In the genomic region with DNA sequence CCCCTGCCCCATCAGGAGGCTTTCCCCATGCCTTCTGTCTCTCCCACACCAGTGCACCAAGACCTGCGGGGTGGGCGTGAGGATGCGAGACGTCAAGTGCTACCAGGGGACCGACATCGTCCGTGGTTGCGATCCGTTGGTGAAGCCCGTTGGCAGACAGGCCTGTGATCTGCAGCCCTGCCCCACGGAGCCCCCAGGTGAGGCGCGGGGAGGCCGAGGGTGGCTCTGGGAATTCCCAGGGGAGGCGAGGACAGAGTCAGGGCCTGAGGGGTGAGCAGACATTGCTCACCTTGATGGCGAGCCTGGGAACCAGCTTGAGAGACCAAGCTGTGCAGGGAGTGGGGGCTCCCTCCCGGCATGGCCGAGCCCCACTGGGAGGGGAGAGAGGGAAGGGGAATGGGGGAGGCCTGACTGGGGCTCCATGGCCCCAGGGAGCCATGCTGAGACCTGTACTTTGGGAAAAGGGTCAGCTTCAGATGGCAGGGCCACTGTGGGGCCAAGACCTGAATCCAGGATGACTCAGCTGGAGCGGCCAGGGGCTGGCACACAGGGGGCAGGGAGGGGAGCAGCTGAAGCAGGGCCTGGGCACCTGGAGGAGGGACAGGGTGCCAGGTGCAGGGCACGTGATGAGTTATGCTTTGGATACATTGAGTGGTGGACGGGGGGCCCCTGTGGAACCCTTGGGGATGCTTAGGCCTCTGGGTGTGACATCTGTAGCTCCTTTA, we compare ENCODE assay signal across 22 cellular contexts. TPM values are rescaled to one million over a fixed set of nuclear protein-coding genes. Genes with fewer than 3 reads are reported as not detected.
"Had no signal": no experiment of that assay in that cellular context is flagged by ENCODE, and none has a peak within 500 bp of the region (broad histone marks: within the 10 kb centered on the region; RNA-seq: fewer than 3 reads in every experiment).

No MANE protein-coding gene starts in this region.

- H3K36me3 Mint-ChIP-seq: mesothelial cell of epicardium; naive B cell; natural killer cell treated with Interleukin-12 subunit alpha and Interleukin-12 subunit beta and Interleukin-15 and Interleukin-18, amount 100 ng/mL, for 72 hours; stimulated activated effector memory CD8-positive, alpha-beta T cell treated with anti-CD3 and anti-CD28 coated beads, Interleukin-12 subunit alpha, Interleukin-12 subunit beta, amount 100 ng/mL, for 72 hours had no signal

- H3K4me3 Mint-ChIP-seq: mesothelial cell of epicardium; natural killer cell treated with Interleukin-12 subunit alpha and Interleukin-12 subunit beta and Interleukin-15 and Interleukin-18, amount 100 ng/mL, for 72 hours; neural crest cell; stimulated activated effector memory CD8-positive, alpha-beta T cell treated with anti-CD3 and anti-CD28 coated beads, Interleukin-12 subunit alpha, Interleukin-12 subunit beta, amount 100 ng/mL, for 72 hours had no signal

- H3K27me3 ChIP-seq: dorsolateral prefrontal cortex, hepatocyte, right atrium auricular region, upper lobe of left lung had no signal

- H3K27ac ChIP-seq: hepatocyte, prostate gland, right atrium auricular region, thoracic aorta, tibial nerve, upper lobe of left lung had no signal

- H3K36me3 ChIP-seq: prostate gland, sigmoid colon, thoracic aorta, tibial nerve had no signal

- H3K9me3 Mint-ChIP-seq: mesothelial cell of epicardium; naive B cell; natural killer cell treated with Interleukin-12 subunit alpha and Interleukin-12 subunit beta and Interleukin-15 and Interleukin-18, amount 100 ng/mL, for 72 hours; neural crest cell; stimulated activated effector memory CD8-positive, alpha-beta T cell treated with anti-CD3 and anti-CD28 coated beads, Interleukin-12 subunit alpha, Interleukin-12 subunit beta, amount 100 ng/mL, for 72 hours had no signal

- DNase-seq: effector CD4-positive, alpha-beta T cell; kidney; mesenchymal stem cell; mucosa of descending colon; naive B cell; sigmoid colon; stimulated activated CD4-positive, alpha-beta T cell treated with anti-CD3 and anti-CD28 coated beads, Interleukin-2, amount 100 ng/mL, for 24 hours; stimulated activated CD4-positive, alpha-beta T cell treated with anti-CD3 and anti-CD28 coated beads, Interleukin-4, amount 100 ng/mL, for 24 hours; stimulated activated naive CD4-positive, alpha-beta T cell treated with Interleukin-2 at 50 U/mL for 16 hours had no signal

- ATAC-seq: left lobe of liver; mucosa of descending colon; natural killer cell treated with Interleukin-12 subunit alpha and Interleukin-12 subunit beta and Interleukin-15 and Interleukin-18, amount 100 ng/mL, for 72 hours; stimulated activated effector memory CD8-positive, alpha-beta T cell treated with anti-CD3 and anti-CD28 coated beads, Interleukin-12 subunit alpha, Interleukin-12 subunit beta, amount 100 ng/mL, for 72 hours had no signal

- H3K9me3 ChIP-seq: mucosa of descending colon, prostate gland, right atrium auricular region, sigmoid colon, thoracic aorta, tibial nerve, upper lobe of left lung had no signal

- H3K4me3 ChIP-seq: hepatocyte, mucosa of descending colon, prostate gland, right atrium auricular region, sigmoid colon, tibial nerve, upper lobe of left lung had no signal

- H3K27ac Mint-ChIP-seq: mesothelial cell of epicardium; naive B cell; natural killer cell treated with Interleukin-12 subunit alpha and Interleukin-12 subunit beta and Interleukin-15 and Interleukin-18, amount 100 ng/mL, for 72 hours; stimulated activated effector memory CD8-positive, alpha-beta T cell treated with anti-CD3 and anti-CD28 coated beads, Interleukin-12 subunit alpha, Interleukin-12 subunit beta, amount 100 ng/mL, for 72 hours had no signal

RNA-seq across cellular contexts. Expression of a gene that starts 35.2 kb away (rescaled TPM):
- polyA plus RNA-seq: esophagus had no signal

RNA-seq across cellular contexts. Expression of a gene that starts 49.2 kb away (rescaled TPM):
- polyA plus RNA-seq: esophagus, sigmoid colon had no signal
